Comparison of ENCODE assay signal across 26 cellular contexts in genomic region chr22:30441088-30441487, GRCh38. TPM values are rescaled to one million over a fixed set of nuclear protein-coding genes. Genes with fewer than 3 reads are reported as not detected.
DNase-seq lines count a peak whose midpoint lies in the region; ATAC-seq, FAIRE-seq and TF ChIP-seq lines count a peak whose summit lies in the region.
"Had no signal": no experiment of that assay in that cellular context is flagged by ENCODE, and none has a peak within 500 bp of the region (broad histone marks: within the 10 kb centered on the region; RNA-seq: fewer than 3 reads in every experiment).

No MANE protein-coding gene starts in this region.

- H3K4me3 Mint-ChIP-seq in GM23338 (no peak overlapping the region), nephron progenitor cell (no peak overlapping the region)
- H3K4me3 Mint-ChIP-seq: CD4-positive, alpha-beta T cell had no signal

- H3K4me3 ChIP-seq in A673 (ENCODE audit: low read depth, low read length, poor library complexity, severe bottlenecking) (no peak overlapping the region), GM23338 (no peak overlapping the region), K562 (no peak overlapping the region)
- H3K4me3 ChIP-seq: A549, PC-9 had no signal

- no peak overlapping the region for H2AFZ ChIP-seq in GM23338
- peak overlapping the region; percentile 40; the same call in 1 of the 2 replicates for H2AFZ ChIP-seq in K562 (ENCODE audit: low read depth, low read length)
- H2AFZ ChIP-seq: PC-9 had no signal

- H3K9me1 ChIP-seq in K562 (ENCODE audit: control insufficient read depth, insufficient read depth, low read length), result no peaks in the 10 kb centered on the region

- in situ Hi-C loops in K562 (cut with MboI), result no loop called here

- TF ChIP-seq RAD21 in K562 (CRISPR knock-in tag; conservative IDR thresholded peaks at IDR 0.05 in 1 of 2, IDR thresholded peaks at IDR 0.05 in 1 of 2), result no peak

- H3K9me3 Mint-ChIP-seq in GM23338 (no peaks in the 10 kb centered on the region; the same call in 2 of the 3 replicates), nephron progenitor cell (no peaks in the 10 kb centered on the region)

- no peaks in the 10 kb centered on the region for H3K9me2 ChIP-seq in GM23338 (ENCODE audit: insufficient read depth)
- H3K9me2 ChIP-seq: SK-N-SH had no signal

- POLR2A ChIA-PET in A673 (lab: Charles Lee; ENCODE audit: low non-redundant PET) (no interaction called here), K562 (lab: Yijun Ruan, JAX) (no interaction called here)

- ATAC-seq in GM23338 (no peak), K562 (no peak), HG02840 (IDR thresholded peaks at IDR 0.05; ENCODE audit: low FRiP score, unreplicated experiment) (no peak)
- ATAC-seq: A549 had no signal

- no peak for TF ChIP-seq POLR2A in K562 (conservative IDR thresholded peaks at IDR 0.05)

- H3K4me1 ChIP-seq in A673 (ENCODE audit: insufficient read depth, low read length, poor library complexity, severe bottlenecking), result peaks cover 43% of the 10 kb centered on the region
- no peaks in the 10 kb centered on the region; the same call in 1 of the 2 replicates for H3K4me1 ChIP-seq in GM23338 (ENCODE audit: insufficient read depth)
- H3K4me1 ChIP-seq in K562 (replicated peaks in 1 of 2; ENCODE audit: control insufficient read depth in 2 of 2, insufficient read depth in 2 of 2, low read length in 2 of 2), result peaks cover 39 to 40% of the 10 kb centered on the region in 2 experiments

- CTCF ChIA-PET in A673 (lab: Charles Lee) (interaction anchor here (0.7 kb wide), 1 partner anchor 240 kb away, joined by 8 read pairs; no protein-coding TSS in a partner anchor), K562 (lab: Yijun Ruan, JAX; ENCODE audit: low intra/inter-chr PET ratio) (interaction anchor here (0.7 kb wide), 1 partner anchor 160 kb away, joined by 3 read pairs; no protein-coding TSS in a partner anchor)

- peaks cover 6% of the 10 kb centered on the region for H3K27me3 Mint-ChIP-seq in GM23338 (ENCODE audit: insufficient read depth, low read depth, poor library complexity)
- H3K27me3 Mint-ChIP-seq in nephron progenitor cell (ENCODE audit: low read depth, poor library complexity), result peaks cover 11% of the 10 kb centered on the region

- no TSS peak for BruUV-seq in A673 (replicated peaks; lab: Mats Ljungman, UMichigan)
- no TSS peak for BruUV-seq in K562 (replicated peaks; lab: Mats Ljungman, UMichigan)

- H4K20me1 ChIP-seq in GM23338 (replicated peaks; ENCODE audit: insufficient read depth) (no peaks in the 10 kb centered on the region), K562 (replicated peaks; ENCODE audit: control insufficient read depth, insufficient read depth, low read length) (no peaks in the 10 kb centered on the region)

- H3K27ac Mint-ChIP-seq in GM23338, result peak overlapping the region; percentile 16; the same call in 1 of the 2 replicates
- peak overlapping the region; percentile 13 for H3K27ac Mint-ChIP-seq in nephron progenitor cell
- H3K27ac Mint-ChIP-seq: CD4-positive, alpha-beta T cell had no signal

- no peak for TF ChIP-seq CTCF in A673 (conservative IDR thresholded peaks at IDR 0.05; ENCODE audit: low read depth, low read length)
- no peak for TF ChIP-seq CTCF in GM23338 (conservative IDR thresholded peaks at IDR 0.05; ENCODE audit: low read depth in 2 of 2)
- TF ChIP-seq CTCF in K562 (IDR thresholded peaks at IDR 0.05 in 2 of 3, conservative IDR thresholded peaks at IDR 0.05 in 1 of 3; ENCODE audit: insufficient read depth in 2 of 3, low read depth in 1 of 3, low read length in 3 of 3), result no peak
- TF ChIP-seq CTCF in nephron progenitor cell (IDR thresholded peaks at IDR 0.05), result no peak
- TF ChIP-seq CTCF in GM20000 (IDR thresholded peaks at IDR 0.05; ENCODE audit: extremely low read depth, missing control alignments), result no peak

- no peak overlapping the region; a peak in 1 of 4 replicates for H3K9ac ChIP-seq in K562 (ENCODE audit: insufficient read depth in 1 of 2, low read depth in 2 of 2, low read length in 2 of 2)
- H3K9ac ChIP-seq: SK-N-SH had no signal

- H3F3A ChIP-seq in GM23338 (replicated peaks; ENCODE audit: low read depth), result no peaks in the 10 kb centered on the region

- H3K4me2 ChIP-seq in GM23338, result no peak overlapping the region
- H3K4me2 ChIP-seq in K562 (ENCODE audit: insufficient read depth, low read length), result no peak overlapping the region
- H3K4me2 ChIP-seq: A549, PC-9, SK-N-SH had no signal

- H3K36me3 ChIP-seq in A673 (ENCODE audit: insufficient read depth, low read length, poor library complexity, severe bottlenecking) (no peaks in the 10 kb centered on the region), GM23338 (ENCODE audit: insufficient read depth) (no peaks in the 10 kb centered on the region), K562 (ENCODE audit: control insufficient read depth, insufficient read depth, low read length) (no peaks in the 10 kb centered on the region)

- no peaks in the 10 kb centered on the region for H3K36me3 Mint-ChIP-seq in GM23338 (ENCODE audit: low read depth)
- H3K36me3 Mint-ChIP-seq in nephron progenitor cell (ENCODE audit: low read depth), result no peaks in the 10 kb centered on the region

- H3K27ac ChIP-seq in A673 (ENCODE audit: low read depth, low read length, poor library complexity, severe bottlenecking) (peak overlapping the region; percentile 43), GM23338 (ENCODE audit: low read depth) (no peak overlapping the region), K562 (ENCODE audit: extremely low read depth, low read depth, low read length) (peak overlapping the region; percentile 70; the same call in 1 of the 3 replicates)
- H3K27ac ChIP-seq: A549, PC-9 had no signal

- H3K79me2 ChIP-seq in GM23338 (replicated peaks; ENCODE audit: insufficient read depth) (no peaks in the 10 kb centered on the region), K562 (ENCODE audit: control insufficient read depth, insufficient read depth, low read length) (no peaks in the 10 kb centered on the region)

- H3K9me3 ChIP-seq in A673 (ENCODE audit: low read depth, low read length, poor library complexity, severe bottlenecking) (no peaks in the 10 kb centered on the region), K562 (replicated peaks; ENCODE audit: control insufficient read depth, insufficient read depth, low read depth, low read length) (no peaks in the 10 kb centered on the region)
- H3K9me3 ChIP-seq: A549, SK-N-SH had no signal

- intact Hi-C loops in A673 (cut with micrococcal nuclease; ENCODE audit: unreplicated experiment), result loop anchor here (10.0 kb wide), 1 partner anchor 164 kb away; the partner anchor contains the start of gene TCN2
- intact Hi-C loops in K562 (cut with micrococcal nuclease), result no loop called here

- TF ChIP-seq EP300 in K562 (IDR thresholded peaks at IDR 0.05; ENCODE audit: low read length), result no peak

- no peak for DNase-seq in A673 (ENCODE audit: low spot score)
- no peak for DNase-seq in GM23338 (ENCODE audit: low spot score)
- DNase-seq in K562 (ENCODE audit: extremely low read depth in 1 of 4, low spot score in 3 of 4), result no peak
- no peak for DNase-seq in nephron progenitor cell
- DNase-seq in 8988T, result no peak
- DNase-seq in GM20000 (ENCODE audit: low spot score), result no peak
- no peak for DNase-seq in dermis blood vessel endothelial cell
- DNase-seq: CD4-positive, alpha-beta T cell; DMS153; KG1; NCI-H1105; NCI-H146; NCI-H2029 treated with DMSO at 0.1 percent for 48 hours; NCI-H226; NCI-H510A treated with DMSO at 0.1 percent for 48 hours; NCI-H748 treated with DMSO at 0.1 percent for 48 hours; PC-9; RPMI8226; SIG-M5; SK-N-SH had no signal

- H3K27me3 ChIP-seq in A673 (replicated peaks; ENCODE audit: insufficient read depth, low read depth, low read length, poor library complexity) (no peaks in the 10 kb centered on the region), GM23338 (ENCODE audit: insufficient read depth) (no peaks in the 10 kb centered on the region), K562 (ENCODE audit: control insufficient read depth in 2 of 2, insufficient read depth in 2 of 2, low read length in 2 of 2) (no peaks in the 10 kb centered on the region)

- no peak for FAIRE-seq in K562 (lab: Jason Lieb, UNC)
- FAIRE-seq: A549, GM12891, H1 had no signal

- 24% methylated on average over 9 of the region's 9 CpGs for WGBS in K562 (ENCODE audit: insufficient coverage, low coverage, missing lambda C conversion rate)

- peaks cover 20% of the 10 kb centered on the region for H3K4me1 Mint-ChIP-seq in GM23338
- H3K4me1 Mint-ChIP-seq in nephron progenitor cell, result peaks cover 24% of the 10 kb centered on the region

RNA-seq across cellular contexts. Expression of gene MTFP1, which starts 15.5 kb away (rescaled TPM):
- total RNA-seq in A673 (2021) (82.6 and 86.9 TPM in 2 replicates), K562 (2014; rRNA removed) (52.0 and 66.0 TPM in 2 replicates), K562 (2014; rRNA removed; fragmentation: Illumina TruSeq; extraction: Trizol) (25.2 and 30.1 TPM in 2 replicates), K562 (2015; rRNA removed; fragmentation: Illumina TruSeq; extraction: Trizol) (34.0 and 38.4 TPM in 2 replicates), K562 (2021) (43.3 and 45.8 TPM in 2 replicates), dermis blood vessel endothelial cell (31.7 and 36.8 TPM in 2 replicates)
- total RNA-seq in GM23338 (2014; rRNA removed; shearing (Covaris generic)), result 54.6 and 68.6 TPM in 2 replicates
- polyA plus RNA-seq in GM23338 (2016; fragmentation: Nextera tagmentation; extraction: Ambion mirVana) (62.5 and 64.1 TPM in 2 replicates), K562 (2011; rRNA removed) (24.0 and 37.7 TPM in 2 replicates), K562 (2014; fragmentation: Illumina TruSeq; extraction: Trizol) (22.5 and 35.0 TPM in 2 replicates), K562 (2014; fragmentation: Nextera tagmentation; extraction: Ambion mirVana) (10 to 100 TPM; 10.7 to 17.5 TPM), K562 (2014; rRNA removed) (41.8 and 42.0 TPM in 2 replicates)
- total RNA-seq in K562 (2011; cell fraction: chromatin; rRNA removed; ENCODE audit: low replicate concordance), result 10.0 and 26.7 TPM in 2 replicates
- total RNA-seq in K562 (2011; cell fraction: nucleolus; rRNA removed), result 43.5 and 54.1 TPM in 2 replicates
- 28.7 and 33.9 TPM in 2 replicates for total RNA-seq in K562 (2011; cell fraction: nucleoplasm; rRNA removed)
- polyA plus RNA-seq in K562 (2011; cell fraction: cytosol; rRNA removed), result 52.1 and 102 TPM in 2 replicates
- polyA plus RNA-seq in K562 (2011; cell fraction: nucleus; rRNA removed), result 36.8 and 44.5 TPM in 2 replicates
- 37.8 and 39.6 TPM in 2 replicates for polyA plus RNA-seq in K562 (2012)
- 12.5 and 13.8 TPM in 2 replicates for polyA minus RNA-seq in K562 (2011; rRNA and poly(A)+ RNA removed)
- polyA minus RNA-seq in K562 (2011; cell fraction: cytosol; rRNA and poly(A)+ RNA removed), result 18.5 and 20.8 TPM in 2 replicates
- polyA minus RNA-seq in K562 (2011; cell fraction: nucleus; rRNA and poly(A)+ RNA removed), result 19.5 and 23.8 TPM in 2 replicates

RNA-seq across cellular contexts. Expression of gene SEC14L3, which starts 30.7 kb away (rescaled TPM):
- not detected in 2 replicates for total RNA-seq in A673 (2021)
- not detected in 2 replicates for total RNA-seq in GM23338 (2014; rRNA removed; shearing (Covaris generic))
- polyA plus RNA-seq in GM23338 (2016; fragmentation: Nextera tagmentation; extraction: Ambion mirVana), result not detected in 2 replicates
- not detected in 2 replicates for total RNA-seq in K562 (2011; cell fraction: chromatin; rRNA removed; ENCODE audit: low replicate concordance)
- not detected in 2 replicates for total RNA-seq in K562 (2011; cell fraction: nucleolus; rRNA removed)
- not detected in 2 replicates for total RNA-seq in K562 (2011; cell fraction: nucleoplasm; rRNA removed)
- not detected in 2 replicates for total RNA-seq in K562 (2014; rRNA removed)
- total RNA-seq in K562 (2014; rRNA removed; fragmentation: Illumina TruSeq; extraction: Trizol), result not detected in 2 replicates
- not detected in 2 replicates for total RNA-seq in K562 (2015; rRNA removed; fragmentation: Illumina TruSeq; extraction: Trizol)
- total RNA-seq in K562 (2021), result not detected in 2 replicates
- polyA plus RNA-seq in K562 (2011; rRNA removed), result not detected in 2 replicates
- 0.04 TPM in 1 of 2 replicates, not detected in the other for polyA plus RNA-seq in K562 (2011; cell fraction: cytosol; rRNA removed)
- polyA plus RNA-seq in K562 (2011; cell fraction: nucleus; rRNA removed), result not detected in 2 replicates
- not detected in 2 replicates for polyA plus RNA-seq in K562 (2012)
- polyA plus RNA-seq in K562 (2014; fragmentation: Illumina TruSeq; extraction: Trizol), result not detected in 2 replicates
- not detected for polyA plus RNA-seq in K562 (2014; fragmentation: Nextera tagmentation; extraction: Ambion mirVana)
- polyA plus RNA-seq in K562 (2014; rRNA removed), result not detected in 2 replicates
- polyA minus RNA-seq in K562 (2011; rRNA and poly(A)+ RNA removed), result not detected in 2 replicates
- polyA minus RNA-seq in K562 (2011; cell fraction: cytosol; rRNA and poly(A)+ RNA removed), result not detected in 2 replicates
- not detected in 2 replicates for polyA minus RNA-seq in K562 (2011; cell fraction: nucleus; rRNA and poly(A)+ RNA removed)
- total RNA-seq in dermis blood vessel endothelial cell, result not detected in 2 replicates
- total RNA-seq: CD4-positive, alpha-beta T cell; G401; H1; PC-9 had no signal
- polyA plus RNA-seq: BJ, H1, SK-N-SH had no signal

RNA-seq across cellular contexts. Expression of gene SEC14L2, which starts 44.3 kb away (rescaled TPM):
- 14.4 and 19.4 TPM in 2 replicates for total RNA-seq in A673 (2021)
- total RNA-seq in GM23338 (2014; rRNA removed; shearing (Covaris generic)), result 2.1 and 4.2 TPM in 2 replicates
- 2.2 and 2.5 TPM in 2 replicates for polyA plus RNA-seq in GM23338 (2016; fragmentation: Nextera tagmentation; extraction: Ambion mirVana)
- 0.44 and 0.46 TPM in 2 replicates for total RNA-seq in K562 (2011; cell fraction: chromatin; rRNA removed; ENCODE audit: low replicate concordance)
- total RNA-seq in K562 (2011; cell fraction: nucleolus; rRNA removed), result 0.67 and 1.1 TPM in 2 replicates
- 0.81 and 1.2 TPM in 2 replicates for total RNA-seq in K562 (2011; cell fraction: nucleoplasm; rRNA removed)
- total RNA-seq in K562 (2014; rRNA removed), result 0.05 and 0.08 TPM in 2 replicates
- total RNA-seq in K562 (2014; rRNA removed; fragmentation: Illumina TruSeq; extraction: Trizol), result 0.04 and 0.06 TPM in 2 replicates
- 0.11 TPM in 2 replicates for total RNA-seq in K562 (2015; rRNA removed; fragmentation: Illumina TruSeq; extraction: Trizol)
- 0.04 and 0.16 TPM in 2 replicates for total RNA-seq in K562 (2021)
- polyA plus RNA-seq in K562 (2011; rRNA removed), result 0.07 and 0.11 TPM in 2 replicates
- 0.03 and 0.07 TPM in 2 replicates for polyA plus RNA-seq in K562 (2011; cell fraction: cytosol; rRNA removed)
- 0.23 and 0.29 TPM in 2 replicates for polyA plus RNA-seq in K562 (2011; cell fraction: nucleus; rRNA removed)
- polyA plus RNA-seq in K562 (2012), result 0.36 and 0.39 TPM in 2 replicates
- 0.06 and 0.12 TPM in 2 replicates for polyA plus RNA-seq in K562 (2014; fragmentation: Illumina TruSeq; extraction: Trizol)
- under 1 TPM; 0.10 to 0.17 TPM for polyA plus RNA-seq in K562 (2014; fragmentation: Nextera tagmentation; extraction: Ambion mirVana)
- 0.03 TPM in 1 of 2 replicates, not detected in the other for polyA plus RNA-seq in K562 (2014; rRNA removed)
- polyA minus RNA-seq in K562 (2011; rRNA and poly(A)+ RNA removed), result 0.21 and 0.46 TPM in 2 replicates
- polyA minus RNA-seq in K562 (2011; cell fraction: cytosol; rRNA and poly(A)+ RNA removed), result not detected in 2 replicates
- polyA minus RNA-seq in K562 (2011; cell fraction: nucleus; rRNA and poly(A)+ RNA removed), result 0.54 and 1.3 TPM in 2 replicates
- 16.2 and 17.0 TPM in 2 replicates for total RNA-seq in dermis blood vessel endothelial cell

RNA-seq across cellular contexts. Expression of gene RNF215, which starts 53.9 kb away (rescaled TPM):
- total RNA-seq in A673 (2021) (18.9 and 22.4 TPM in 2 replicates), K562 (2014; rRNA removed) (4.0 and 4.7 TPM in 2 replicates), K562 (2014; rRNA removed; fragmentation: Illumina TruSeq; extraction: Trizol) (1.7 and 2.7 TPM in 2 replicates), K562 (2015; rRNA removed; fragmentation: Illumina TruSeq; extraction: Trizol) (2.2 and 2.3 TPM in 2 replicates), K562 (2021) (6.8 and 9.2 TPM in 2 replicates), dermis blood vessel endothelial cell (15.1 and 29.3 TPM in 2 replicates)
- 12.4 and 13.9 TPM in 2 replicates for total RNA-seq in GM23338 (2014; rRNA removed; shearing (Covaris generic))
- polyA plus RNA-seq in GM23338 (2016; fragmentation: Nextera tagmentation; extraction: Ambion mirVana) (1.8 and 3.3 TPM in 2 replicates), K562 (2011; rRNA removed) (5.6 and 7.1 TPM in 2 replicates), K562 (2014; fragmentation: Illumina TruSeq; extraction: Trizol) (2.1 and 3.9 TPM in 2 replicates), K562 (2014; fragmentation: Nextera tagmentation; extraction: Ambion mirVana) (under 1 TPM; 0.08 to 0.10 TPM), K562 (2014; rRNA removed) (7.2 and 9.8 TPM in 2 replicates)
- total RNA-seq in K562 (2011; cell fraction: chromatin; rRNA removed; ENCODE audit: low replicate concordance), result 27.4 and 48.7 TPM in 2 replicates
- 28.0 and 30.2 TPM in 2 replicates for total RNA-seq in K562 (2011; cell fraction: nucleolus; rRNA removed)
- total RNA-seq in K562 (2011; cell fraction: nucleoplasm; rRNA removed), result 20.8 and 23.6 TPM in 2 replicates
- polyA plus RNA-seq in K562 (2011; cell fraction: cytosol; rRNA removed), result 5.7 and 6.6 TPM in 2 replicates
- polyA plus RNA-seq in K562 (2011; cell fraction: nucleus; rRNA removed), result 45.1 and 65.6 TPM in 2 replicates
- polyA plus RNA-seq in K562 (2012), result 4.8 and 8.3 TPM in 2 replicates
- 2.4 and 4.7 TPM in 2 replicates for polyA minus RNA-seq in K562 (2011; rRNA and poly(A)+ RNA removed)
- polyA minus RNA-seq in K562 (2011; cell fraction: cytosol; rRNA and poly(A)+ RNA removed), result 4.0 and 6.6 TPM in 2 replicates
- 7.2 and 8.2 TPM in 2 replicates for polyA minus RNA-seq in K562 (2011; cell fraction: nucleus; rRNA and poly(A)+ RNA removed)
